1 cellular context compared by ENCODE assay signal in the genomic region with DNA sequence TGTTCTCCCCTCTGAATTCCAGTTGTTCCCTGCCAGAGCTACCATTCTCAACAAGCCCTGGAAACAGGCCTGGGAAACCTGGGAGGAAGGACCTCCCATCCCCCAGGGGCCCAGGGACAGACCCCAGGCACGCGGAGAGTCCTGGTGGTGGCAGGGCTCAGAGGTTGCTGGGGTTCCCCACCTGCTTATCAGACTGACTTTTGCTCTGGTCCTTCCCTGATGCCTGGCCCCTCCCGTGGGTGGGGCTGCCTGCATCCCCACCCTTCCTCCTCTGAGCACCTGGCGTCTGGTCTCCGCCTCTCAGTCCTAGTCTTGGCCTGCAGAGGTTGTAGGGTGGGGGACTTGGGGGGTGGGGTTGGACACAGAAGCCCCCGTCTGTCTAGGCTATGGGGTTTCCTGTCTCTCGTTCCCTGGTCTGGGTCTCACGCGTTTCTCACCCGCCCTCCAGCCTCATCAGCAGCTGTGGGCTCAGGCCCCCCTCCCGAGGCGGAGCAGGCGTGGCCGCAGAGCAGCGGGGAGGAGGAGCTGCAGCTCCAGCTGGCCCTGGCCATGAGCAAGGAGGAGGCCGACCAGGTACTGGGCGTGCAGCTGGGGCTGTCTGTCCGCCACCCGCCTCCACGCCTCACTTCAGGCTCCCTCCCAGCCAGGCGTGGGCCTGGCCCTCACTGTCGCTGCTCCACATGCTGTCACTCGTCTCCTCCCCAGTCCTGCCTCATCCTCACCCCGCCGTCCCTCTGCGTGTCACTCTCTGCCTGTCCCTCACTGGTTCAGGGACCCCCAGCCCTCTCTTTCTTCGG.
TF ChIP-seq lines count a peak whose summit lies in the region.

No MANE protein-coding gene starts in this region.

TF ChIP-seq in HepG2, 621 proteins besides CTCF, POLR2A, EP300 and RAD21:
- no peak for TF ChIP-seq ZMYM4 (CRISPR knock-in tag; IDR thresholded peaks at IDR 0.05)
- TF ChIP-seq CSRNP2 (CRISPR knock-in tag; conservative IDR thresholded peaks at IDR 0.05; ENCODE audit: low read depth) = no peak
- TF ChIP-seq, protein P1, sequence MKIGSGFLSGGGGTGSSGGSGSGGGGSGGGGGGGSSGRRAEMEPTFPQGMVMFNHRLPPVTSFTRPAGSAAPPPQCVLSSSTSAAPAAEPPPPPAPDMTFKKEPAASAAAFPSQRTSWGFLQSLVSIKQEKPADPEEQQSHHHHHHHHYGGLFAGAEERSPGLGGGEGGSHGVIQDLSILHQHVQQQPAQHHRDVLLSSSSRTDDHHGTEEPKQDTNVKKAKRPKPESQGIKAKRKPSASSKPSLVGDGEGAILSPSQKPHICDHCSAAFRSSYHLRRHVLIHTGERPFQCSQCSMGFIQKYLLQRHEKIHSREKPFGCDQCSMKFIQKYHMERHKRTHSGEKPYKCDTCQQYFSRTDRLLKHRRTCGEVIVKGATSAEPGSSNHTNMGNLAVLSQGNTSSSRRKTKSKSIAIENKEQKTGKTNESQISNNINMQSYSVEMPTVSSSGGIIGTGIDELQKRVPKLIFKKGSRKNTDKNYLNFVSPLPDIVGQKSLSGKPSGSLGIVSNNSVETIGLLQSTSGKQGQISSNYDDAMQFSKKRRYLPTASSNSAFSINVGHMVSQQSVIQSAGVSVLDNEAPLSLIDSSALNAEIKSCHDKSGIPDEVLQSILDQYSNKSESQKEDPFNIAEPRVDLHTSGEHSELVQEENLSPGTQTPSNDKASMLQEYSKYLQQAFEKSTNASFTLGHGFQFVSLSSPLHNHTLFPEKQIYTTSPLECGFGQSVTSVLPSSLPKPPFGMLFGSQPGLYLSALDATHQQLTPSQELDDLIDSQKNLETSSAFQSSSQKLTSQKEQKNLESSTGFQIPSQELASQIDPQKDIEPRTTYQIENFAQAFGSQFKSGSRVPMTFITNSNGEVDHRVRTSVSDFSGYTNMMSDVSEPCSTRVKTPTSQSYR (CRISPR knock-in tag; IDR thresholded peaks at IDR 0.05; ENCODE audit: borderline replicate concordance) = no peak
- no peak for TF ChIP-seq CEBPG (CRISPR knock-in tag; IDR thresholded peaks at IDR 0.05)
- TF ChIP-seq RNF2 (conservative IDR thresholded peaks at IDR 0.05; ENCODE audit: low read depth) = no peak
- TF ChIP-seq EZH2 (conservative IDR thresholded peaks at IDR 0.05; ENCODE audit: low read depth, low read length) = no peak
- no peak for TF ChIP-seq KLF13 (CRISPR knock-in tag; IDR thresholded peaks at IDR 0.05)
- TF ChIP-seq KDM2A (CRISPR knock-in tag; IDR thresholded peaks at IDR 0.05; ENCODE audit: borderline replicate concordance, low read depth) = no peak
- TF ChIP-seq FOXC1 (CRISPR knock-in tag; IDR thresholded peaks at IDR 0.05; ENCODE audit: borderline replicate concordance) = no peak
- no peak for TF ChIP-seq ZNF562 (CRISPR knock-in tag; IDR thresholded peaks at IDR 0.05; ENCODE audit: borderline replicate concordance)
- no peak for TF ChIP-seq KMT2B (CRISPR knock-in tag; IDR thresholded peaks at IDR 0.05)
- TF ChIP-seq MEIS2 (CRISPR knock-in tag; IDR thresholded peaks at IDR 0.05) = no peak
- no peak for TF ChIP-seq GATA4 (IDR thresholded peaks at IDR 0.05; ENCODE audit: borderline replicate concordance, low read depth)
- TF ChIP-seq SMYD3 (CRISPR knock-in tag; IDR thresholded peaks at IDR 0.05) = no peak
- TF ChIP-seq POLR2G (IDR thresholded peaks at IDR 0.05; ENCODE audit: low read depth, low read length) = no peak
- TF ChIP-seq HNRNPUL1 (IDR thresholded peaks at IDR 0.05; ENCODE audit: low read depth, low read length) = no peak
- no peak for TF ChIP-seq ZNF607 (CRISPR knock-in tag; IDR thresholded peaks at IDR 0.05; ENCODE audit: borderline replicate concordance)
- TF ChIP-seq PRDM10 (CRISPR knock-in tag; IDR thresholded peaks at IDR 0.05; ENCODE audit: low read depth) = no peak
- no peak for TF ChIP-seq JDP2 (CRISPR knock-in tag; IDR thresholded peaks at IDR 0.05; ENCODE audit: borderline replicate concordance)
- no peak for TF ChIP-seq ZNF737 (CRISPR knock-in tag; IDR thresholded peaks at IDR 0.05; ENCODE audit: borderline replicate concordance)
